Comparison of ENCODE assay signal across 19 cellular contexts in the genomic region with DNA sequence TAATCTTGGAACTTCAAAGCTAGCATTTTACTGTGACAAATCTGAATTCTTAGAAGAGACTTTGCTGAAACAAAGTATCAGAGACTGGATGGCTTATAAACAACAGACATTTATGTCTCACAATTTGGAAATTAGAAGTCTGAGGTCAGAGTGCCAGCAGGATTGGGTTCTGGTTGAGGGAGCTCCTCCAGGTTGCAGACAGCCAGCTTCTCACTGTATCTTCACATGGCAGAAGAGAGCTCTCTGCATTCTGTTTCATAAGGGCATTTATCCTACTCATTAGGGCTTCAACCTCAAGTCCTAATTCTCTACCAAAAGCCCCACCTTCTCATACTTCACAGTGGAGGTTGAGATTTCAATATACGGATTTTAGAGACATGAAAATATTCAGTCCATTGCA.
"Had no signal": no experiment of that assay in that cellular context is flagged by ENCODE, and none has a peak within 500 bp of the region (broad histone marks: within the 10 kb centered on the region; RNA-seq: fewer than 3 reads in every experiment).

No MANE protein-coding gene starts in this region.

- H3K9me3 Mint-ChIP-seq: effector memory CD8-positive, alpha-beta T cell; immature natural killer cell had no signal

- H3K4me3 Mint-ChIP-seq: immature natural killer cell, memory B cell, neural progenitor cell had no signal

- H3K36me3 Mint-ChIP-seq: memory B cell, neural progenitor cell had no signal

- H3K27me3 Mint-ChIP-seq: effector memory CD8-positive, alpha-beta T cell; memory B cell had no signal

- ATAC-seq: effector memory CD8-positive, alpha-beta T cell; heart right ventricle; left ventricle myocardium superior; stimulated activated naive CD8-positive, alpha-beta T cell treated with anti-CD3 and anti-CD28 coated beads, Interleukin-15, Interleukin-2, amounts not matched to agents 100 U/mL and 50 U/mL, for 24 hours had no signal

- H3K4me1 Mint-ChIP-seq: memory B cell had no signal

- DNase-seq: activated CD4-positive, alpha-beta T cell treated with anti-CD3 and anti-CD28 coated beads for 1 hour; activated CD8-positive, alpha-beta memory T cell treated with anti-CD3 and anti-CD28 coated beads for 24 hours; activated CD8-positive, alpha-beta memory T cell treated with anti-CD3 and anti-CD28 coated beads, Interleukin-2, amount 50 U/mL, for 48 hours; amygdala; dermis blood vessel endothelial cell; effector memory CD8-positive, alpha-beta T cell; esophagus squamous epithelium; heart right ventricle; immature natural killer cell; left ventricle myocardium superior; SK-N-SH; stimulated activated CD4-positive, alpha-beta T cell treated with anti-CD3 and anti-CD28 coated beads, Interleukin-12 subunit alpha, Interleukin-12 subunit beta, amount 100 ng/mL, for 4 hours; stimulated activated CD4-positive, alpha-beta T cell treated with anti-CD3 and anti-CD28 coated beads, Interleukin-1b, Interleukin-23, amount 100 ng/mL, for 48 hours; stimulated activated naive CD8-positive, alpha-beta T cell treated with anti-CD3 and anti-CD28 coated beads, Interleukin-15, Interleukin-2, amounts not matched to agents 100 U/mL and 50 U/mL, for 24 hours; substantia nigra; uterus; WERI-Rb-1 had no signal

- H3K27ac Mint-ChIP-seq: memory B cell, neural progenitor cell had no signal
